Comparison of ENCODE assay signal across 15 cellular contexts in genomic region chr2:37780097-37780676, GRCh38.
DNase-seq lines count a peak whose midpoint lies in the region; FAIRE-seq and TF ChIP-seq lines count a peak whose summit lies in the region.
"Had no signal": no experiment of that assay in that cellular context is flagged by ENCODE, and none has a peak within 500 bp of the region (broad histone marks: within the 10 kb centered on the region; RNA-seq: fewer than 3 reads in every experiment).

No MANE protein-coding gene starts in this region.

- in situ Hi-C loops in GM13976 (cut with MboI; ENCODE audit: low sequenced_read_pairs, unreplicated experiment), result no loop called here

- H3K4me3 ChIP-seq in bronchial epithelial cell (ENCODE audit: low read depth, low read length) (no peak overlapping the region), neural progenitor cell (no peak overlapping the region)
- H3K4me3 ChIP-seq: lung had no signal

- no peak overlapping the region for H3K27ac ChIP-seq in neural progenitor cell
- H3K27ac ChIP-seq: neutrophil had no signal

- H3K79me2 ChIP-seq in neural progenitor cell (ENCODE audit: low read depth), result no peaks in the 10 kb centered on the region

- no peak overlapping the region for H3K4me3 Mint-ChIP-seq in neural progenitor cell
- H3K4me3 Mint-ChIP-seq: activated CD4-positive, alpha-beta memory T cell treated with anti-CD3 and anti-CD28 coated beads, Interleukin-2, amount 10 ng/mL, durations not matched to agents 7 days and 5 days; stimulated activated naive B cell treated with anti-CD40 and anti-IgM and Interleukin-4, amounts not matched to agents 10 μg/mL and 1 μg/mL and 100 μg/mL, for 72 hours had no signal

- H3K4me2 ChIP-seq in neural progenitor cell, result no peak overlapping the region

- H3F3A ChIP-seq in neural progenitor cell (ENCODE audit: low read depth), result no peaks in the 10 kb centered on the region

- H3K36me3 Mint-ChIP-seq in neural progenitor cell, result no peaks in the 10 kb centered on the region
- H3K36me3 Mint-ChIP-seq: stimulated activated naive B cell treated with anti-CD40 and anti-IgM and Interleukin-4, amounts not matched to agents 10 μg/mL and 1 μg/mL and 100 μg/mL, for 72 hours had no signal

- no peaks in the 10 kb centered on the region for H4K20me1 ChIP-seq in neural progenitor cell (ENCODE audit: low read depth)

- peak overlapping the region; percentile 51 for H2AFZ ChIP-seq in neural progenitor cell (replicated peaks)

- H3K4me1 Mint-ChIP-seq in neural progenitor cell, result peaks cover 13% of the 10 kb centered on the region
- H3K4me1 Mint-ChIP-seq: activated CD4-positive, alpha-beta memory T cell treated with anti-CD3 and anti-CD28 coated beads, Interleukin-2, amount 10 ng/mL, durations not matched to agents 7 days and 5 days had no signal

- H3K27ac Mint-ChIP-seq in neural progenitor cell, result no peak overlapping the region
- H3K27ac Mint-ChIP-seq: activated CD4-positive, alpha-beta memory T cell treated with anti-CD3 and anti-CD28 coated beads, Interleukin-2, amount 10 ng/mL, durations not matched to agents 7 days and 5 days; stimulated activated naive B cell treated with anti-CD40 and anti-IgM and Interleukin-4, amounts not matched to agents 10 μg/mL and 1 μg/mL and 100 μg/mL, for 72 hours had no signal

- no peaks in the 10 kb centered on the region for H3K9me3 ChIP-seq in neural progenitor cell (ENCODE audit: low read depth)
- H3K9me3 ChIP-seq: neutrophil had no signal

- FAIRE-seq in bronchial epithelial cell (lab: Jason Lieb, UNC), result no peak

- DNase-seq in AG08395 (ENCODE audit: low spot score) (peak; percentile 20), HT1080 (ENCODE audit: low read depth) (peak; percentile 76), bronchial epithelial cell (ENCODE audit: low read depth) (peak; percentile 56), neural progenitor cell (ENCODE audit: low spot score) (no peak), GM13976 (ENCODE audit: low spot score) (no peak), GM19240 (ENCODE audit: insufficient read length, low spot score) (no peak)
- DNase-seq in stimulated activated CD4-positive, alpha-beta T cell treated with anti-CD3 and anti-CD28 coated beads, Interleukin-1b, Interleukin-23, amount 100 ng/mL, for 48 hours, result no peak
- no peak for DNase-seq in activated T-cell treated with anti-CD3 and anti-CD28 coated beads, Interleukin-2, amount 50 U/mL, for 48 hours
- DNase-seq: activated CD4-positive, alpha-beta memory T cell treated with anti-CD3 and anti-CD28 coated beads, Interleukin-2, amount 10 ng/mL, durations not matched to agents 7 days and 5 days; activated effector memory CD4-positive, alpha-beta T cell treated with Interleukin-2 at 50 U/mL for 16 hours; Karpas-422; NCI-H1930; stimulated activated naive B cell treated with anti-CD40 and anti-IgM and Interleukin-4, amounts not matched to agents 10 μg/mL and 1 μg/mL and 100 μg/mL, for 72 hours had no signal

- H3K36me3 ChIP-seq in bronchial epithelial cell (ENCODE audit: control insufficient read depth, insufficient read depth, low read length) (no peaks in the 10 kb centered on the region), neural progenitor cell (no peaks in the 10 kb centered on the region)
- H3K36me3 ChIP-seq: neutrophil had no signal

- no peaks in the 10 kb centered on the region for H3K27me3 Mint-ChIP-seq in neural progenitor cell (ENCODE audit: insufficient read depth, low read depth)
- H3K27me3 Mint-ChIP-seq: activated CD4-positive, alpha-beta memory T cell treated with anti-CD3 and anti-CD28 coated beads, Interleukin-2, amount 10 ng/mL, durations not matched to agents 7 days and 5 days; stimulated activated naive B cell treated with anti-CD40 and anti-IgM and Interleukin-4, amounts not matched to agents 10 μg/mL and 1 μg/mL and 100 μg/mL, for 72 hours had no signal

- H3K9me3 Mint-ChIP-seq in neural progenitor cell, result peaks cover 5% of the 10 kb centered on the region
- H3K9me3 Mint-ChIP-seq: stimulated activated naive B cell treated with anti-CD40 and anti-IgM and Interleukin-4, amounts not matched to agents 10 μg/mL and 1 μg/mL and 100 μg/mL, for 72 hours had no signal

- H3K27me3 ChIP-seq in bronchial epithelial cell (ENCODE audit: control insufficient read depth, insufficient read depth, low read length) (no peaks in the 10 kb centered on the region), neural progenitor cell (no peaks in the 10 kb centered on the region)
- H3K27me3 ChIP-seq: neutrophil had no signal

- H3K4me1 ChIP-seq in neural progenitor cell, result no peaks in the 10 kb centered on the region

- H3K9ac ChIP-seq in neural progenitor cell, result no peak overlapping the region

- no peak for TF ChIP-seq CTCF in bronchial epithelial cell (IDR thresholded peaks at IDR 0.05; ENCODE audit: insufficient read depth, low read length, severe bottlenecking)
- TF ChIP-seq CTCF in neural progenitor cell (IDR thresholded peaks at IDR 0.05), result no peak
- TF ChIP-seq CTCF in GM13976 (IDR thresholded peaks at IDR 0.05; ENCODE audit: borderline replicate concordance, control extremely low read depth, extremely low read depth, insufficient read depth, missing control alignments), result no peak

Comparison
In these comparisons a context has a peak if more than half of its experiments do, and no peak if none do; other contexts are left out.
1. DNase-seq: peak in AG08395 (single experiment), HT1080 (single experiment) and bronchial epithelial cell (single experiment); none in neural progenitor cell (single experiment), stimulated activated CD4-positive, alpha-beta T cell treated with anti-CD3 and anti-CD28 coated beads, Interleukin-1b, Interleukin-23, amount 100 ng/mL, for 48 hours (single experiment), activated T-cell treated with anti-CD3 and anti-CD28 coated beads, Interleukin-2, amount 50 U/mL, for 48 hours (0 of 2), GM13976 (single experiment) and GM19240 (single experiment).